13 cellular contexts compared by ENCODE assay signal in genomic region chr10:107163086-107163880, GRCh38. TPM values are rescaled to one million over a fixed set of nuclear protein-coding genes. Genes with fewer than 3 reads are reported as not detected.
DNase-seq lines count a peak whose midpoint lies in the region; ATAC-seq and TF ChIP-seq lines count a peak whose summit lies in the region.
"Had no signal": no experiment of that assay in that cellular context is flagged by ENCODE, and none has a peak within 500 bp of the region (broad histone marks: within the 10 kb centered on the region; RNA-seq: fewer than 3 reads in every experiment).

No MANE protein-coding gene starts in this region.

- POLR2A ChIA-PET in activated CD8-positive, alpha-beta T cell treated with anti-CD3 and anti-CD28 coated beads, Interleukin-2, amount 10 ng/mL, durations not matched to agents 7 days and 5 days (lab: Charles Lee): no interaction called here

- CTCF ChIA-PET in activated CD8-positive, alpha-beta T cell treated with anti-CD3 and anti-CD28 coated beads, Interleukin-2, amount 10 ng/mL, durations not matched to agents 7 days and 5 days (lab: Charles Lee): no interaction called here

- intact Hi-C loops in Right ventricle myocardium inferior (cut with DNase I) (no loop called here), cardiac septum (cut with DNase I) (no loop called here), vagina (cut with DNase I) (no loop called here)

- H3K9me3 Mint-ChIP-seq in glutamatergic neuron (ENCODE audit: unreplicated experiment): peaks cover 5% of the 10 kb centered on the region
- H3K9me3 Mint-ChIP-seq in activated CD8-positive, alpha-beta T cell treated with anti-CD3 and anti-CD28 coated beads, Interleukin-2, amount 10 ng/mL, durations not matched to agents 7 days and 5 days (ENCODE audit: insufficient read depth): no peaks in the 10 kb centered on the region

- TF ChIP-seq CTCF in glutamatergic neuron (IDR thresholded peaks at IDR 0.05; ENCODE audit: partially characterized antibody, unreplicated experiment) (no peak), vagina (IDR thresholded peaks at IDR 0.05) (no peak)

- H3K4me1 ChIP-seq in muscle layer of duodenum (ENCODE audit: control insufficient read depth in 1 of 2, insufficient read depth in 2 of 2, low read length in 2 of 2): peaks cover 0 to 13% of the 10 kb centered on the region in 2 donors
- H3K4me1 ChIP-seq in vagina: no peaks in the 10 kb centered on the region
- H3K4me1 ChIP-seq: A549 had no signal

- no peaks in the 10 kb centered on the region for H3K36me3 Mint-ChIP-seq in glutamatergic neuron (ENCODE audit: unreplicated experiment)
- H3K36me3 Mint-ChIP-seq in activated CD8-positive, alpha-beta T cell treated with anti-CD3 and anti-CD28 coated beads, Interleukin-2, amount 10 ng/mL, durations not matched to agents 7 days and 5 days (ENCODE audit: low read depth): peaks cover 2% of the 10 kb centered on the region

- no peak for DNase-seq in Right ventricle myocardium inferior (ENCODE audit: missing footprints)
- no peak for DNase-seq in cardiac septum (ENCODE audit: low spot score)
- DNase-seq in glutamatergic neuron: no peak
- DNase-seq in vagina (ENCODE audit: extremely low spot score in 2 of 2): no peak
- no peak for DNase-seq in KG1 (lab: John Stamatoyannopoulos, UW)
- DNase-seq in activated CD8-positive, alpha-beta T cell treated with anti-CD3 and anti-CD28 coated beads, Interleukin-2, amount 10 ng/mL, durations not matched to agents 7 days and 5 days: no peak
- DNase-seq: DMS153, PC-9 had no signal

- H3K27ac ChIP-seq in muscle layer of duodenum (ENCODE audit: low read length) (peak overlapping the region; percentile 45), vagina (peak overlapping the region; percentile 20)
- H3K27ac ChIP-seq: A549, PC-9, thyroid gland had no signal

- H3K9me3 ChIP-seq in muscle layer of duodenum (ENCODE audit: control insufficient read depth in 1 of 2, low read length in 2 of 2) (no peaks in the 10 kb centered on the region), vagina (no peaks in the 10 kb centered on the region)
- H3K9me3 ChIP-seq: A549, thyroid gland had no signal

- H3K27ac Mint-ChIP-seq in glutamatergic neuron (ENCODE audit: unreplicated experiment): no peak overlapping the region
- no peak overlapping the region for H3K27ac Mint-ChIP-seq in activated CD8-positive, alpha-beta T cell treated with anti-CD3 and anti-CD28 coated beads, Interleukin-2, amount 10 ng/mL, durations not matched to agents 7 days and 5 days

- H3K4me3 Mint-ChIP-seq in glutamatergic neuron (ENCODE audit: unreplicated experiment): peak overlapping the region; percentile 80
- no peak overlapping the region for H3K4me3 Mint-ChIP-seq in activated CD8-positive, alpha-beta T cell treated with anti-CD3 and anti-CD28 coated beads, Interleukin-2, amount 10 ng/mL, durations not matched to agents 7 days and 5 days

- TF ChIP-seq POLR2A in vagina (IDR thresholded peaks at IDR 0.05): no peak

- H3K4me3 ChIP-seq in muscle layer of duodenum (ENCODE audit: low read depth in 1 of 2, low read length in 2 of 2) (peak overlapping the region; percentile 34 to 72), vagina (peak overlapping the region; percentile 34 to 52)
- H3K4me3 ChIP-seq: A549, PC-9 had no signal

- H3K36me3 ChIP-seq in muscle layer of duodenum (ENCODE audit: control insufficient read depth in 1 of 2, insufficient read depth in 2 of 2, low read length in 2 of 2): no peaks in the 10 kb centered on the region
- no peaks in the 10 kb centered on the region for H3K36me3 ChIP-seq in vagina
- H3K36me3 ChIP-seq: thyroid gland had no signal

- no peaks in the 10 kb centered on the region for H3K4me1 Mint-ChIP-seq in glutamatergic neuron (ENCODE audit: low read depth, unreplicated experiment)
- H3K4me1 Mint-ChIP-seq in activated CD8-positive, alpha-beta T cell treated with anti-CD3 and anti-CD28 coated beads, Interleukin-2, amount 10 ng/mL, durations not matched to agents 7 days and 5 days (ENCODE audit: low read depth): no peaks in the 10 kb centered on the region

- H3K27me3 Mint-ChIP-seq in glutamatergic neuron (ENCODE audit: unreplicated experiment): peaks cover 6% of the 10 kb centered on the region
- H3K27me3 Mint-ChIP-seq in activated CD8-positive, alpha-beta T cell treated with anti-CD3 and anti-CD28 coated beads, Interleukin-2, amount 10 ng/mL, durations not matched to agents 7 days and 5 days (ENCODE audit: low read depth): peaks cover 11% of the 10 kb centered on the region

- ATAC-seq in Right ventricle myocardium inferior (peak; percentile 77), GM18517 (IDR thresholded peaks at IDR 0.05; ENCODE audit: unreplicated experiment) (no peak)
- ATAC-seq in activated CD8-positive, alpha-beta T cell treated with anti-CD3 and anti-CD28 coated beads, Interleukin-2, amount 10 ng/mL, durations not matched to agents 7 days and 5 days: no peak
- ATAC-seq: A549, esophagus mucosa had no signal

- H3K27me3 ChIP-seq in muscle layer of duodenum (ENCODE audit: low read depth, low read length): peaks cover 12% of the 10 kb centered on the region
- peaks cover 4% of the 10 kb centered on the region for H3K27me3 ChIP-seq in vagina
- H3K27me3 ChIP-seq: thyroid gland had no signal

RNA-seq across cellular contexts. Expression of gene SORCS1, which starts 1.2 kb away (rescaled TPM):
- total RNA-seq in Right ventricle myocardium inferior (2.9 TPM), cardiac septum (0.43 TPM), glutamatergic neuron (ENCODE audit: unreplicated experiment) (3.3 TPM), vagina (5.9 TPM)
- not detected for total RNA-seq in activated CD8-positive, alpha-beta T cell treated with anti-CD3 and anti-CD28 coated beads, Interleukin-2, amount 10 ng/mL, durations not matched to agents 7 days and 5 days
- total RNA-seq: PC-9 had no signal
